ENCODE assay signal across 8 cellular contexts in genomic region chr11:109945626-109946321, GRCh38.
DNase-seq lines count a peak whose midpoint lies in the region; ATAC-seq and TF ChIP-seq lines count a peak whose summit lies in the region.

No MANE protein-coding gene starts in this region.

- POLR2A ChIA-PET in activated B cell treated with CpG ODN at 0.5 μM for 24 hours (lab: Charles Lee): no interaction called here

- no peaks in the 10 kb centered on the region for H3K36me3 ChIP-seq in psoas muscle (ENCODE audit: insufficient read depth in 1 of 2, low read depth in 1 of 2)

- intact Hi-C loops in activated B cell treated with CpG ODN at 0.5 μM for 24 hours (cut with micrococcal nuclease): loop anchor here (1.0 to 5.0 kb wide), 7 partner anchors 37 to 488 kb away; partner anchors contain the start of gene ZC3H12C
- intact Hi-C loops in psoas muscle (cut with DNase I): loop anchor here (1.0 to 10.0 kb wide), 6 partner anchors 48 to 1241 kb away; partner anchors contain the start of gene ZC3H12C (in 2 of the 2)

- H3K9me3 Mint-ChIP-seq in activated B cell treated with CpG ODN at 0.5 μM for 24 hours: no peaks in the 10 kb centered on the region

- H3K4me3 ChIP-seq in psoas muscle: peak overlapping the region; percentile 54

- peak overlapping the region; percentile 68 for H3K4me3 Mint-ChIP-seq in activated B cell treated with CpG ODN at 0.5 μM for 24 hours

- TF ChIP-seq CTCF in activated B cell treated with CpG ODN at 0.5 μM for 24 hours (IDR thresholded peaks at IDR 0.05) (no peak), psoas muscle (IDR thresholded peaks at IDR 0.05) (no peak)

- H3K4me1 Mint-ChIP-seq in activated B cell treated with CpG ODN at 0.5 μM for 24 hours: peaks cover 13% of the 10 kb centered on the region

- DNase-seq in activated B cell treated with CpG ODN at 0.5 μM for 24 hours (no peak), psoas muscle (no peak), NOMO-1 treated with dmso at 0.1 percent for 144 hours (lab: John Stamatoyannopoulos, UW; ENCODE audit: unreplicated experiment) (no peak), NCI-H345 (lab: John Stamatoyannopoulos, UW) (no peak), NCI-H2081 treated with DMSO at 0.1 percent for 48 hours (lab: John Stamatoyannopoulos, UW) (no peak), dermis blood vessel endothelial cell (no peak)

- peaks cover 11% of the 10 kb centered on the region for H3K4me1 ChIP-seq in psoas muscle

- no peak overlapping the region for H3K27ac Mint-ChIP-seq in activated B cell treated with CpG ODN at 0.5 μM for 24 hours

- H3K36me3 Mint-ChIP-seq in activated B cell treated with CpG ODN at 0.5 μM for 24 hours (ENCODE audit: low read depth): no peaks in the 10 kb centered on the region

- H3K27me3 ChIP-seq in psoas muscle (ENCODE audit: insufficient read depth in 3 of 3, low read length in 2 of 3): no peaks in the 10 kb centered on the region

- 49 to 56% (median 54%) methylated on average over 6 of the region's 6 CpGs for WGBS in psoas muscle, 3 donors

- no peaks in the 10 kb centered on the region for H3K9me3 ChIP-seq in psoas muscle

- ATAC-seq in GM18868 (IDR thresholded peaks at IDR 0.05; ENCODE audit: unreplicated experiment) (peak; percentile 63), HG02798 (IDR thresholded peaks at IDR 0.05; ENCODE audit: poor library complexity, unreplicated experiment) (peak; percentile 74), activated B cell treated with CpG ODN at 0.5 μM for 24 hours (ENCODE audit: low read depth) (peak; percentile 65), psoas muscle (peak in 2 of 4 donors; percentile 3 to 47)

- H3K27me3 Mint-ChIP-seq in activated B cell treated with CpG ODN at 0.5 μM for 24 hours: peaks cover 14% of the 10 kb centered on the region

- CTCF ChIA-PET in activated B cell treated with CpG ODN at 0.5 μM for 24 hours (lab: Charles Lee): interaction anchor here (1.0 to 2.2 kb wide), 3 partner anchors 147 to 256 kb away, joined by 3 to 8 read pairs (median 7); partner anchors contain the start of gene ZC3H12C

- H3K27ac ChIP-seq in psoas muscle: no peak overlapping the region
